1 cellular context compared by ENCODE assay signal in genomic region chr1:31524196-31524967, GRCh38.
TF ChIP-seq lines count a peak whose summit lies in the region.

No MANE protein-coding gene starts in this region.

TF ChIP-seq in K562, 482 proteins besides CTCF, POLR2A, EP300 and RAD21:
- TF ChIP-seq, protein P1, sequence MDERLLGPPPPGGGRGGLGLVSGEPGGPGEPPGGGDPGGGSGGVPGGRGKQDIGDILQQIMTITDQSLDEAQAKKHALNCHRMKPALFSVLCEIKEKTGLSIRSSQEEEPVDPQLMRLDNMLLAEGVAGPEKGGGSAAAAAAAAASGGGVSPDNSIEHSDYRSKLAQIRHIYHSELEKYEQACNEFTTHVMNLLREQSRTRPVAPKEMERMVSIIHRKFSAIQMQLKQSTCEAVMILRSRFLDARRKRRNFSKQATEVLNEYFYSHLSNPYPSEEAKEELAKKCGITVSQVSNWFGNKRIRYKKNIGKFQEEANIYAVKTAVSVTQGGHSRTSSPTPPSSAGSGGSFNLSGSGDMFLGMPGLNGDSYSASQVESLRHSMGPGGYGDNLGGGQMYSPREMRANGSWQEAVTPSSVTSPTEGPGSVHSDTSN (CRISPR knock-in tag; IDR thresholded peaks at IDR 0.05; ENCODE audit: low read depth), result no peak
- TF ChIP-seq, protein P1 (tag; conservative IDR thresholded peaks at IDR 0.05; ENCODE audit: low read depth), result peak; percentile 79
- TF ChIP-seq CEBPG (CRISPR knock-in tag; IDR thresholded peaks at IDR 0.05) (no peak), CEBPG (tag; conservative IDR thresholded peaks at IDR 0.05 in 1 of 2, IDR thresholded peaks at IDR 0.05 in 1 of 2) (peak; percentile 33 to 56; a peak in 1 of 4 replicates), ZNF589 (CRISPR knock-in tag; IDR thresholded peaks at IDR 0.05; ENCODE audit: low read depth) (no peak), ARHGAP35 (IDR thresholded peaks at IDR 0.05; ENCODE audit: partially characterized antibody) (no peak), ZNF121 (CRISPR knock-in tag; conservative IDR thresholded peaks at IDR 0.05) (no peak), ZBTB5 (IDR thresholded peaks at IDR 0.05) (no peak), HMG20B (CRISPR knock-in tag; IDR thresholded peaks at IDR 0.05) (no peak), ZNF408 (CRISPR knock-in tag; IDR thresholded peaks at IDR 0.05; ENCODE audit: low read depth) (no peak), CEBPB (tag; IDR thresholded peaks at IDR 0.05) (peak; percentile 78)
- TF ChIP-seq, protein P2, sequence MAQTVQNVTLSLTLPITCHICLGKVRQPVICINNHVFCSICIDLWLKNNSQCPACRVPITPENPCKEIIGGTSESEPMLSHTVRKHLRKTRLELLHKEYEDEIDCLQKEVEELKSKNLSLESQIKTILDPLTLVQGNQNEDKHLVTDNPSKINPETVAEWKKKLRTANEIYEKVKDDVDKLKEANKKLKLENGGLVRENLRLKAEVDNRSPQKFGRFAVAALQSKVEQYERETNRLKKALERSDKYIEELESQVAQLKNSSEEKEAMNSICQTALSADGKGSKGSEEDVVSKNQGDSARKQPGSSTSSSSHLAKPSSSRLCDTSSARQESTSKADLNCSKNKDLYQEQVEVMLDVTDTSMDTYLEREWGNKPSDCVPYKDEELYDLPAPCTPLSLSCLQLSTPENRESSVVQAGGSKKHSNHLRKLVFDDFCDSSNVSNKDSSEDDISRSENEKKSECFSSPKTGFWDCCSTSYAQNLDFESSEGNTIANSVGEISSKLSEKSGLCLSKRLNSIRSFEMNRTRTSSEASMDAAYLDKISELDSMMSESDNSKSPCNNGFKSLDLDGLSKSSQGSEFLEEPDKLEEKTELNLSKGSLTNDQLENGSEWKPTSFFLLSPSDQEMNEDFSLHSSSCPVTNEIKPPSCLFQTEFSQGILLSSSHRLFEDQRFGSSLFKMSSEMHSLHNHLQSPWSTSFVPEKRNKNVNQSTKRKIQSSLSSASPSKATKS (CRISPR knock-in tag; IDR thresholded peaks at IDR 0.05), result no peak
